Comparison of ENCODE assay signal across 11 cellular contexts in genomic region chr19:47698631-47699359, GRCh38. TPM values are rescaled to one million over a fixed set of nuclear protein-coding genes. Genes with fewer than 3 reads are reported as not detected.
A peak's percentile ranks its signal among the peaks of the same experiment; 100 is the strongest.
DNase-seq lines count a peak whose midpoint lies in the region; ATAC-seq, FAIRE-seq and TF ChIP-seq lines count a peak whose summit lies in the region.
"Had no signal": no experiment of that assay in that cellular context is flagged by ENCODE, and none has a peak within 500 bp of the region (broad histone marks: within the 10 kb centered on the region; RNA-seq: fewer than 3 reads in every experiment).

No MANE protein-coding gene starts in this region.

- H3K27me3 ChIP-seq in HCT116 (ENCODE audit: insufficient read depth, low read length), result no peaks in the 10 kb centered on the region
- H3K27me3 ChIP-seq in gastroesophageal sphincter, result no peaks in the 10 kb centered on the region
- H3K27me3 ChIP-seq in gastrocnemius medialis, result no peaks in the 10 kb centered on the region
- H3K27me3 ChIP-seq: SJSA1 had no signal

- H3K4me1 ChIP-seq in A549 (peaks cover 8% of the 10 kb centered on the region), HCT116 (ENCODE audit: control insufficient read depth in 1 of 2, insufficient read depth in 2 of 2, low read length in 2 of 2) (peaks cover 3 to 8% of the 10 kb centered on the region in 2 experiments; a peak in 3 of 4 replicates), gastroesophageal sphincter (peaks cover 0 to 26% (median 0%) of the 10 kb centered on the region in 3 donors), gastrocnemius medialis (peaks cover 4% of the 10 kb centered on the region in 2 donors)

- in situ Hi-C loops in gastrocnemius medialis (cut with MboI; ENCODE audit: low sequenced_read_pairs in 4 of 4), result loop anchor here in 3 of 4 donors (5.0 to 10.0 kb wide), 4 partner anchors 94 to 184 kb away; partner anchors contain the start of genes BICRA (in 1 of the 3) and NAPA (in 1 of the 3)

- intact Hi-C loops in HCT116 (cut with micrococcal nuclease) (loop anchor here (1.0 to 10.0 kb wide), 4 partner anchors 96 to 404 kb away; partner anchors contain the start of gene NAPA), gastrocnemius medialis (cut with DNase I; ENCODE audit: low total_unique reads) (loop anchor here (1.0 to 10.0 kb wide), 7 partner anchors 45 to 424 kb away; partner anchors contain the start of genes DHX34, INAFM1 and NAPA)

- H3K4me2 ChIP-seq in A549 (no peak overlapping the region), HCT116 (ENCODE audit: low read length) (no peak overlapping the region)

- no peak overlapping the region for H3K27ac ChIP-seq in A549
- no peak overlapping the region; the same call in 1 of the 2 replicates for H3K27ac ChIP-seq in HCT116 (ENCODE audit: low read depth, low read length)
- H3K27ac ChIP-seq in gastroesophageal sphincter, result peak overlapping the region in 3 of 4 donors; percentile 62 to 80 (median 73)
- peak overlapping the region; percentile 6 to 85 (median 58) for H3K27ac ChIP-seq in gastrocnemius medialis
- H3K27ac ChIP-seq: HL-60, SJSA1 had no signal

- CTCF ChIA-PET in A549 (lab: Yijun Ruan, JAX), result interaction anchor here (0.6 to 23.3 kb wide), 71 partner anchors 11 to 405 kb away, joined by 3 to 1389 read pairs (median 5); partner anchors contain the start of genes DHX34, EHD2, KPTN and NAPA
- CTCF ChIA-PET in HCT116 (lab: Charles Lee), result interaction anchor here (1.0 to 3.1 kb wide), 12 partner anchors 9 to 274 kb away, joined by 4 to 38 read pairs (median 7); partner anchors contain the start of genes EHD2 and KPTN

- POLR2A ChIA-PET in A549 (lab: Yijun Ruan, JAX) (interaction anchor here (0.6 to 0.7 kb wide), 2 partner anchors 25 to 99 kb away, joined by 3 to 4 read pairs; no protein-coding TSS in a partner anchor), HCT116 (lab: Charles Lee) (interaction anchor here (0.9 kb wide), 1 partner anchor 262 kb away, joined by 3 read pairs; no protein-coding TSS in a partner anchor)

- no peak overlapping the region for H3K9ac ChIP-seq in HCT116 (ENCODE audit: low read length)

- peak; percentile 4 to 37; a peak in 3 of 6 replicates for ATAC-seq in A549
- 0 out of 2 replicates have a peak, but pooled peaks have one; percentile 2 for ATAC-seq in HCT116
- no peak for ATAC-seq in gastroesophageal sphincter
- ATAC-seq in gastrocnemius medialis, result no peak
- ATAC-seq in HG03045 (IDR thresholded peaks at IDR 0.05; ENCODE audit: unreplicated experiment), result no peak
- no peak for ATAC-seq in GM21526 (IDR thresholded peaks at IDR 0.05; ENCODE audit: low FRiP score, unreplicated experiment)

- WGBS in A549 (ENCODE audit: missing lambda C conversion rate), result 74% methylated on average over 46 of the region's 46 CpGs
- WGBS in gastroesophageal sphincter (ENCODE audit: low coverage in 1 of 2), 2 donors, result 85% methylated on average over 20 of the region's 46 CpGs; no CpG with 5 or more reads in 1 of the 2 donors

- RAD21 ChIA-PET in HCT116 (lab: Charles Lee; ENCODE audit: low non-redundant PET in 1 of 2, low total read pairs in 2 of 2, uncharacterized antibody in 2 of 2, unreplicated experiment in 2 of 2), result interaction anchor here (0.7 to 1.5 kb wide), 4 partner anchors 7 to 263 kb away, joined by 3 to 8 read pairs (median 3); no protein-coding TSS in a partner anchor

- BruUV-seq in HCT116 (replicated peaks; lab: Mats Ljungman, UMichigan), result no TSS peak

- no peaks in the 10 kb centered on the region for H3K9me3 ChIP-seq in A549
- no peaks in the 10 kb centered on the region for H3K9me3 ChIP-seq in HCT116 (ENCODE audit: control insufficient read depth in 1 of 2, insufficient read depth in 1 of 2, low read depth in 1 of 2, low read length in 2 of 2)
- H3K9me3 ChIP-seq in gastroesophageal sphincter, result no peaks in the 10 kb centered on the region
- no peaks in the 10 kb centered on the region for H3K9me3 ChIP-seq in gastrocnemius medialis
- H3K9me3 ChIP-seq: SJSA1 had no signal

- TF ChIP-seq EP300 in A549 (IDR thresholded peaks at IDR 0.05) (no peak), gastroesophageal sphincter (IDR thresholded peaks at IDR 0.05) (no peak)

- no peak overlapping the region for H3K4me3 ChIP-seq in A549
- no peak overlapping the region for H3K4me3 ChIP-seq in HCT116 (replicated peaks in 1 of 2; ENCODE audit: low read depth in 1 of 2, low read length in 2 of 2)
- no peak overlapping the region for H3K4me3 ChIP-seq in gastroesophageal sphincter
- no peak overlapping the region for H3K4me3 ChIP-seq in gastrocnemius medialis
- H3K4me3 ChIP-seq: SJSA1 had no signal

- no peak overlapping the region for H2AFZ ChIP-seq in HCT116 (ENCODE audit: low read depth, low read length, poor library complexity, severe bottlenecking)

- FAIRE-seq in A549 (lab: Jason Lieb, UNC), result no peak

- TF ChIP-seq RAD21 in A549 (conservative IDR thresholded peaks at IDR 0.05 in 1 of 2, IDR thresholded peaks at IDR 0.05 in 1 of 2) (no peak), HCT116 (IDR thresholded peaks at IDR 0.05; ENCODE audit: low read depth) (no peak)

- no peaks in the 10 kb centered on the region for H3K79me2 ChIP-seq in HCT116 (ENCODE audit: insufficient read depth, low read length)

- DNase-seq in A549 (ENCODE audit: low read depth in 1 of 2, low spot score in 1 of 2) (no peak), HCT116 (ENCODE audit: low read depth, low spot score) (no peak), gastrocnemius medialis (no peak), NCI-H2081 (lab: John Stamatoyannopoulos, UW) (no peak)
- DNase-seq: NCI-H187 treated with DMSO at 0.1 percent for 48 hours; NK-92 treated with Interleukin-12 subunit alpha and Interleukin-12 subunit beta, amount 100 ng/mL, for 24 hours had no signal

- TF ChIP-seq POLR2A in A549 (IDR thresholded peaks at IDR 0.05; ENCODE audit: low read length) (no peak), HCT116 (IDR thresholded peaks at IDR 0.05; ENCODE audit: borderline replicate concordance, extremely low read depth, insufficient read depth, insufficient read length) (no peak), gastroesophageal sphincter (IDR thresholded peaks at IDR 0.05) (no peak), gastrocnemius medialis (IDR thresholded peaks at IDR 0.05) (no peak)

- TF ChIP-seq CTCF in A549 (IDR thresholded peaks at IDR 0.05) (no peak), HCT116 (IDR thresholded peaks at IDR 0.05 in 2 of 3, conservative IDR thresholded peaks at IDR 0.05 in 1 of 3; ENCODE audit: borderline replicate concordance in 1 of 3, insufficient read depth in 1 of 3, low read depth in 2 of 3, low read length in 2 of 3) (no peak), gastroesophageal sphincter (IDR thresholded peaks at IDR 0.05) (no peak), gastrocnemius medialis (IDR thresholded peaks at IDR 0.05 in 4 of 5, conservative IDR thresholded peaks at IDR 0.05 in 1 of 5) (no peak)

- H3K36me3 ChIP-seq in HCT116 (ENCODE audit: control insufficient read depth in 1 of 2, insufficient read depth in 2 of 2, low read length in 2 of 2), result peaks cover 7 to 10% of the 10 kb centered on the region in 2 experiments; a peak in 3 of 4 replicates
- H3K36me3 ChIP-seq in gastroesophageal sphincter, result peaks cover 0 to 74% of the 10 kb centered on the region in 2 donors
- peaks cover 0 to 60% of the 10 kb centered on the region in 2 donors for H3K36me3 ChIP-seq in gastrocnemius medialis

- no peaks in the 10 kb centered on the region for H3K9me2 ChIP-seq in HCT116 (ENCODE audit: insufficient read depth)

- no peaks in the 10 kb centered on the region for H4K20me1 ChIP-seq in HCT116 (ENCODE audit: insufficient read depth)

TF ChIP-seq in A549, 52 proteins besides CTCF, POLR2A, EP300 and RAD21:
- no peak for TF ChIP-seq KDM5A (IDR thresholded peaks at IDR 0.05)
- 0 out of 2 replicates have a peak, but pooled peaks have one; percentile 1 for TF ChIP-seq MAX (IDR thresholded peaks at IDR 0.05)

TF ChIP-seq in HCT116, 20 proteins besides CTCF, POLR2A, EP300 and RAD21 (continues in another document):
- TF ChIP-seq EZH2 (IDR thresholded peaks at IDR 0.05) (no peak), CEBPB (IDR thresholded peaks at IDR 0.05; ENCODE audit: low read depth) (no peak), SIN3A (IDR thresholded peaks at IDR 0.05; ENCODE audit: low read depth) (no peak), YY1 (IDR thresholded peaks at IDR 0.05; ENCODE audit: extremely low read depth, insufficient replicate concordance, low read depth, low read length) (no peak), POLR2AphosphoS5 (IDR thresholded peaks at IDR 0.05; ENCODE audit: low read depth, low read length) (no peak), JUND (IDR thresholded peaks at IDR 0.05) (no peak), MAX (IDR thresholded peaks at IDR 0.05) (no peak)

RNA-seq across cellular contexts. Expression of gene EHD2, which starts 14.4 kb away (rescaled TPM):
- 32.3 and 36.9 TPM in 2 replicates for polyA plus RNA-seq in A549 (2011; rRNA removed)
- polyA plus RNA-seq in A549 (2012; cell fraction: cytosol; rRNA removed), result 44.9 and 64.2 TPM in 2 replicates
- 81.9 and 84.0 TPM in 2 replicates for polyA plus RNA-seq in A549 (2012; cell fraction: nucleus; rRNA removed)
- 93.8 to 112 TPM (median 105 TPM) in 3 replicates for polyA plus RNA-seq in A549 (2017; fragmentation: RNase III; extraction: RNeasy Plus Mini Kit Qiagen cat#74134 plus additional on column Dnase treatment)
- polyA minus RNA-seq in A549 (2011; rRNA and poly(A)+ RNA removed), result 31.1 and 39.1 TPM in 2 replicates
- 60.5 TPM for total RNA-seq in HCT116 (2021; ENCODE audit: unreplicated experiment)
- polyA plus RNA-seq in HCT116 (2012), result 66.6 and 71.3 TPM in 2 replicates
- total RNA-seq in gastroesophageal sphincter, result 100 to 1,000 TPM; 149 to 383 (median 159) TPM
- 10 to 100 TPM; 10.9 to 46.6 (median 33.8) TPM for total RNA-seq in gastrocnemius medialis

RNA-seq across cellular contexts. Expression of gene NOP53, which starts 46.6 kb away (rescaled TPM):
- polyA plus RNA-seq in A549 (2011; rRNA removed) (169 and 182 TPM in 2 replicates), A549 (2017; fragmentation: RNase III; extraction: RNeasy Plus Mini Kit Qiagen cat#74134 plus additional on column Dnase treatment) (134 to 153 TPM (median 135 TPM) in 3 replicates)
- 198 and 215 TPM in 2 replicates for polyA plus RNA-seq in A549 (2012; cell fraction: cytosol; rRNA removed)
- 223 and 230 TPM in 2 replicates for polyA plus RNA-seq in A549 (2012; cell fraction: nucleus; rRNA removed)
- polyA minus RNA-seq in A549 (2011; rRNA and poly(A)+ RNA removed), result 109 and 128 TPM in 2 replicates
- total RNA-seq in HCT116 (2021; ENCODE audit: unreplicated experiment) (322 TPM), gastroesophageal sphincter (100 to 1,000 TPM; 332 to 592 (median 362) TPM), gastrocnemius medialis (100 to 1,000 TPM; 141 to 262 (median 150) TPM)
- polyA plus RNA-seq in HCT116 (2012), result 333 and 353 TPM in 2 replicates

Comparison
In these comparisons a context has a peak if more than half of its experiments do, and no peak if none do; other contexts are left out.
1. ATAC-seq: peak in A549 (2 of 2) and HCT116 (single experiment); none in gastroesophageal sphincter (single experiment), gastrocnemius medialis (0 of 2), HG03045 (single experiment) and GM21526 (single experiment).
2. H3K27ac ChIP-seq: peak in gastroesophageal sphincter (3 of 4) and gastrocnemius medialis (4 of 4); none in A549 (0 of 2) and HCT116 (single experiment).
3. Of the 6 proteins assayed by ChIP-seq in both A549 and HCT116: peak only in A549: MAX; only in HCT116: none; in both: none; in neither: 5.